Comparison of ENCODE assay signal across 1 cellular context in the genomic region with DNA sequence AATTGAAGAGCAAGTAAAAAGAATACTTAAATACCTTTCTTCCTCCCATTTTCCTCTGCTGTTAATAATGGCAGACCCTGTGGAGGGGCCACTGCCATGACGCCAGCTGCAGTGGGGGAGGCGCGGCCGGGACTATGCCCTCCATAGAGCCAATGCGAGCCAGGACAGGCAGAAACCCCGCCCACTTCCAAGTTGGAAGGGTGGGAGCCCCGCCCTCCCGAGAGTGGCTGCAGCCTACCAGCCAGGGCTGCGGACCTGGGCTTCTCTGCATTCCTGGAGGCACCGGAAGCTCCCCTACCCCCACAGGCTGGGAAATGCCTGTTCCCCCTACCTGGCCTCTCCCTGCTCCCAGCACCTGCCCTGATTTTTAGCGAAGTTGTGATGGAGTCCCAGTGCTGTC.
TF ChIP-seq lines count a peak whose summit lies in the region.

No MANE protein-coding gene starts in this region.

TF ChIP-seq in GM23338, 12 proteins besides CTCF, POLR2A, EP300 and RAD21 (continued from another document):
- TF ChIP-seq, protein P1, sequence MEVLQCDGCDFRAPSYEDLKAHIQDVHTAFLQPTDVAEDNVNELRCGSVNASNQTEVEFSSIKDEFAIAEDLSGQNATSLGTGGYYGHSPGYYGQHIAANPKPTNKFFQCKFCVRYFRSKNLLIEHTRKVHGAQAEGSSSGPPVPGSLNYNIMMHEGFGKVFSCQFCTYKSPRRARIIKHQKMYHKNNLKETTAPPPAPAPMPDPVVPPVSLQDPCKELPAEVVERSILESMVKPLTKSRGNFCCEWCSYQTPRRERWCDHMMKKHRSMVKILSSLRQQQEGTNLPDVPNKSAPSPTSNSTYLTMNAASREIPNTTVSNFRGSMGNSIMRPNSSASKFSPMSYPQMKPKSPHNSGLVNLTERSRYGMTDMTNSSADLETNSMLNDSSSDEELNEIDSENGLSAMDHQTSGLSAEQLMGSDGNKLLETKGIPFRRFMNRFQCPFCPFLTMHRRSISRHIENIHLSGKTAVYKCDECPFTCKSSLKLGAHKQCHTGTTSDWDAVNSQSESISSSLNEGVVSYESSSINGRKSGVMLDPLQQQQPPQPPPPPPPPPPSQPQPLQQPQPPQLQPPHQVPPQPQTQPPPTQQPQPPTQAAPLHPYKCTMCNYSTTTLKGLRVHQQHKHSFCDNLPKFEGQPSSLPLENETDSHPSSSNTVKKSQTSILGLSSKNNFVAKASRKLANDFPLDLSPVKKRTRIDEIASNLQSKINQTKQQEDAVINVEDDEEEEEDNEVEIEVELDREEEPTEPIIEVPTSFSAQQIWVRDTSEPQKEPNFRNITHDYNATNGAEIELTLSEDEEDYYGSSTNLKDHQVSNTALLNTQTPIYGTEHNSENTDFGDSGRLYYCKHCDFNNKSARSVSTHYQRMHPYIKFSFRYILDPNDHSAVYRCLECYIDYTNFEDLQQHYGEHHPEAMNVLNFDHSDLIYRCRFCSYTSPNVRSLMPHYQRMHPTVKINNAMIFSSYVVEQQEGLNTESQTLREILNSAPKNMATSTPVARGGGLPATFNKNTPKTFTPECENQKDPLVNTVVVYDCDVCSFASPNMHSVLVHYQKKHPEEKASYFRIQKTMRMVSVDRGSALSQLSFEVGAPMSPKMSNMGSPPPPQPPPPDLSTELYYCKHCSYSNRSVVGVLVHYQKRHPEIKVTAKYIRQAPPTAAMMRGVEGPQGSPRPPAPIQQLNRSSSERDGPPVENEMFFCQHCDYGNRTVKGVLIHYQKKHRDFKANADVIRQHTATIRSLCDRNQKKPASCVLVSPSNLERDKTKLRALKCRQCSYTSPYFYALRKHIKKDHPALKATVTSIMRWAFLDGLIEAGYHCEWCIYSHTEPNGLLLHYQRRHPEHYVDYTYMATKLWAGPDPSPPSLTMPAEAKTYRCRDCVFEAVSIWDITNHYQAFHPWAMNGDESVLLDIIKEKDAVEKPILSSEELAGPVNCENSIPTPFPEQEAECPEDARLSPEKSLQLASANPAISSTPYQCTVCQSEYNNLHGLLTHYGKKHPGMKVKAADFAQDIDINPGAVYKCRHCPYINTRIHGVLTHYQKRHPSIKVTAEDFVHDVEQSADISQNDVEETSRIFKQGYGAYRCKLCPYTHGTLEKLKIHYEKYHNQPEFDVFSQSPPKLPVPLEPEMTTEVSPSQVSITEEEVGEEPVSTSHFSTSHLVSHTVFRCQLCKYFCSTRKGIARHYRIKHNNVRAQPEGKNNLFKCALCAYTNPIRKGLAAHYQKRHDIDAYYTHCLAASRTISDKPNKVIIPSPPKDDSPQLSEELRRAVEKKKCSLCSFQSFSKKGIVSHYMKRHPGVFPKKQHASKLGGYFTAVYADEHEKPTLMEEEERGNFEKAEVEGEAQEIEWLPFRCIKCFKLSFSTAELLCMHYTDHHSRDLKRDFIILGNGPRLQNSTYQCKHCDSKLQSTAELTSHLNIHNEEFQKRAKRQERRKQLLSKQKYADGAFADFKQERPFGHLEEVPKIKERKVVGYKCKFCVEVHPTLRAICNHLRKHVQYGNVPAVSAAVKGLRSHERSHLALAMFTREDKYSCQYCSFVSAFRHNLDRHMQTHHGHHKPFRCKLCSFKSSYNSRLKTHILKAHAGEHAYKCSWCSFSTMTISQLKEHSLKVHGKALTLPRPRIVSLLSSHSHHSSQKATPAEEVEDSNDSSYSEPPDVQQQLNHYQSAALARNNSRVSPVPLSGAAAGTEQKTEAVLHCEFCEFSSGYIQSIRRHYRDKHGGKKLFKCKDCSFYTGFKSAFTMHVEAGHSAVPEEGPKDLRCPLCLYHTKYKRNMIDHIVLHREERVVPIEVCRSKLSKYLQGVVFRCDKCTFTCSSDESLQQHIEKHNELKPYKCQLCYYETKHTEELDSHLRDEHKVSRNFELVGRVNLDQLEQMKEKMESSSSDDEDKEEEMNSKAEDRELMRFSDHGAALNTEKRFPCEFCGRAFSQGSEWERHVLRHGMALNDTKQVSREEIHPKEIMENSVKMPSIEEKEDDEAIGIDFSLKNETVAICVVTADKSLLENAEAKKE (CRISPR knock-in tag; IDR thresholded peaks at IDR 0.05) = no peak
- TF ChIP-seq JUNB (IDR thresholded peaks at IDR 0.05; ENCODE audit: unreplicated experiment) = no peak
- TF ChIP-seq EZH2 (IDR thresholded peaks at IDR 0.05; ENCODE audit: low read depth, unreplicated experiment) = no peak
- TF ChIP-seq STAT1 (IDR thresholded peaks at IDR 0.05; ENCODE audit: unreplicated experiment) = no peak
